In genomic region chr4:133150643-133151300, GRCh38 we compare ENCODE assay signal across 10 cellular contexts. TPM values are rescaled to one million over a fixed set of nuclear protein-coding genes. Genes with fewer than 3 reads are reported as not detected.
A peak's percentile ranks its signal among the peaks of the same experiment; 100 is the strongest.
DNase-seq lines count a peak whose midpoint lies in the region; ATAC-seq and TF ChIP-seq lines count a peak whose summit lies in the region.
"Had no signal": no experiment of that assay in that cellular context is flagged by ENCODE, and none has a peak within 500 bp of the region (broad histone marks: within the 10 kb centered on the region; RNA-seq: fewer than 3 reads in every experiment).

No MANE protein-coding gene starts in this region.

- no peaks in the 10 kb centered on the region for H3K9me3 ChIP-seq in HUES6 (ENCODE audit: control insufficient read depth, insufficient read depth, low read depth, low read length)
- no peaks in the 10 kb centered on the region for H3K9me3 ChIP-seq in right lobe of liver
- H3K9me3 ChIP-seq in naive thymus-derived CD4-positive, alpha-beta T cell (ENCODE audit: control insufficient read depth in 2 of 3, low read length in 3 of 3): peaks cover 0 to 5% (median 0%) of the 10 kb centered on the region in 3 experiments

- peaks cover 0 to 21% (median 5%) of the 10 kb centered on the region in 11 donors for H3K9me3 Mint-ChIP-seq in naive thymus-derived CD4-positive, alpha-beta T cell
- H3K9me3 Mint-ChIP-seq: memory B cell had no signal

- DNase-seq in AG20443 (ENCODE audit: low spot score) (peak; percentile 5), epithelial cell of esophagus (ENCODE audit: low read depth) (peak; percentile 23), occipital lobe (lab: John Stamatoyannopoulos, UW) (peak; percentile 73), right lobe of liver (no peak)
- no peak for DNase-seq in naive thymus-derived CD4-positive, alpha-beta T cell

- H3K4me1 ChIP-seq in HUES6 (ENCODE audit: control insufficient read depth, insufficient read depth, low read length) (peaks cover 26% of the 10 kb centered on the region), right lobe of liver (peaks cover 0 to 32% (median 0%) of the 10 kb centered on the region in 4 donors)
- H3K4me1 ChIP-seq in naive thymus-derived CD4-positive, alpha-beta T cell (ENCODE audit: control insufficient read depth in 2 of 2, insufficient read depth in 2 of 2, low read length in 2 of 2): no peaks in the 10 kb centered on the region

- POLR2A ChIA-PET in naive thymus-derived CD4-positive, alpha-beta T cell (lab: Charles Lee): no interaction called here

- peaks cover 0 to 27% (median 1%) of the 10 kb centered on the region in 5 donors for H3K36me3 Mint-ChIP-seq in naive thymus-derived CD4-positive, alpha-beta T cell
- H3K36me3 Mint-ChIP-seq: memory B cell had no signal

- H3K27ac ChIP-seq in HUES6 (ENCODE audit: low read depth, low read length): no peak overlapping the region
- H3K27ac ChIP-seq in right lobe of liver: no peak overlapping the region
- H3K27ac ChIP-seq in naive thymus-derived CD4-positive, alpha-beta T cell (ENCODE audit: low read depth, low read length): no peak overlapping the region

- H3K36me3 ChIP-seq in HUES6 (ENCODE audit: control insufficient read depth, insufficient read depth, low read length) (peaks cover 12% of the 10 kb centered on the region; the same call in 1 of the 2 replicates), right lobe of liver (no peaks in the 10 kb centered on the region)
- H3K36me3 ChIP-seq in naive thymus-derived CD4-positive, alpha-beta T cell (ENCODE audit: control insufficient read depth in 2 of 3, insufficient read depth in 3 of 3, low read length in 3 of 3): no peaks in the 10 kb centered on the region

- H3K4me3 Mint-ChIP-seq in naive thymus-derived CD4-positive, alpha-beta T cell: peak overlapping the region in 3 of 10 donors; percentile 19 to 26 (median 25)
- H3K4me3 Mint-ChIP-seq: memory B cell had no signal

- peak overlapping the region in 1 of 9 donors; percentile 46 for H3K27ac Mint-ChIP-seq in naive thymus-derived CD4-positive, alpha-beta T cell
- H3K27ac Mint-ChIP-seq: memory B cell had no signal

- H3K27me3 ChIP-seq in HUES6 (ENCODE audit: control insufficient read depth, insufficient read depth, low read length) (peaks cover 76% of the 10 kb centered on the region), right lobe of liver (peaks cover 0 to 24% of the 10 kb centered on the region in 2 donors)
- H3K27me3 ChIP-seq in naive thymus-derived CD4-positive, alpha-beta T cell (ENCODE audit: control insufficient read depth in 2 of 2, insufficient read depth in 2 of 2, low read length in 2 of 2): peaks cover 0 to 2% of the 10 kb centered on the region in 2 donors

- 3% methylated on average over 17 of the region's 51 CpGs for WGBS in right lobe of liver (ENCODE audit: insufficient coverage, low coverage, low lambda C conversion rate, missing lambda C conversion rate)

- peak overlapping the region; percentile 77 for H3K9ac ChIP-seq in HUES6 (ENCODE audit: low read length)

- peaks cover 64 to 85% (median 76%) of the 10 kb centered on the region in 5 donors for H3K27me3 Mint-ChIP-seq in naive thymus-derived CD4-positive, alpha-beta T cell

- intact Hi-C loops in right lobe of liver (cut with DNase I): no loop called here
- intact Hi-C loops in naive thymus-derived CD4-positive, alpha-beta T cell (cut with micrococcal nuclease): no loop called here

- peaks cover 5 to 35% (median 25%) of the 10 kb centered on the region in 7 donors for H3K4me1 Mint-ChIP-seq in naive thymus-derived CD4-positive, alpha-beta T cell

- TF ChIP-seq CTCF in epithelial cell of esophagus (IDR thresholded peaks at IDR 0.05; ENCODE audit: insufficient read depth, low read depth, low read length, missing control alignments) (no peak), right lobe of liver (IDR thresholded peaks at IDR 0.05) (no peak)

- peak overlapping the region; percentile 94 for H3K4me3 ChIP-seq in HUES6 (ENCODE audit: low read depth, low read length)
- no peak overlapping the region for H3K4me3 ChIP-seq in epithelial cell of esophagus (ENCODE audit: low read length)
- no peak overlapping the region for H3K4me3 ChIP-seq in right lobe of liver
- no peak overlapping the region for H3K4me3 ChIP-seq in naive thymus-derived CD4-positive, alpha-beta T cell (ENCODE audit: low read length)

- CTCF ChIA-PET in naive thymus-derived CD4-positive, alpha-beta T cell (lab: Charles Lee): no interaction called here

- no peak for ATAC-seq in HG02623 (IDR thresholded peaks at IDR 0.05; ENCODE audit: unreplicated experiment)
- no peak for ATAC-seq in right lobe of liver
- no peak for ATAC-seq in naive thymus-derived CD4-positive, alpha-beta T cell
- no peak for ATAC-seq in GM18909 (IDR thresholded peaks at IDR 0.05; ENCODE audit: poor library complexity, unreplicated experiment)
- ATAC-seq: HepG2 had no signal

- no peak for TF ChIP-seq POLR2A in right lobe of liver (IDR thresholded peaks at IDR 0.05)

RNA-seq across cellular contexts. Expression of gene PCDH10, which starts 1.7 kb away (rescaled TPM):
- total RNA-seq in occipital lobe (43.8 TPM), right lobe of liver (under 1 TPM in 3 of 6 experiments, not detected in 3; 0.05 to 0.20 (median 0.12) TPM)
- not detected for total RNA-seq in naive thymus-derived CD4-positive, alpha-beta T cell
- polyA plus RNA-seq in naive thymus-derived CD4-positive, alpha-beta T cell: not detected
- total RNA-seq: HepG2 had no signal
- polyA plus RNA-seq: HepG2 had no signal

Comparison
In these comparisons a context has a peak if more than half of its experiments do, and no peak if none do; other contexts are left out.
1. DNase-seq: peak in AG20443 (single experiment), epithelial cell of esophagus (single experiment) and occipital lobe (single experiment); none in right lobe of liver (0 of 3) and naive thymus-derived CD4-positive, alpha-beta T cell (0 of 9).
2. RNA of gene PCDH10, which starts 1.7 kb away (total RNA-seq): 43.8 TPM in occipital lobe (single experiment); 0.05 to 0.20 TPM in right lobe of liver and not detected in naive thymus-derived CD4-positive, alpha-beta T cell; every median in the first group is over 10 times any median in the second.